In genomic region chr6:28838634-28839442, GRCh38 we compare ENCODE assay signal across 8 cellular contexts.
DNase-seq lines count a peak whose midpoint lies in the region; ATAC-seq, FAIRE-seq and TF ChIP-seq lines count a peak whose summit lies in the region.

No MANE protein-coding gene starts in this region.

- H3K27ac Mint-ChIP-seq in activated naive CD4-positive, alpha-beta T cell treated with anti-CD3 and anti-CD28 coated beads, Interleukin-2, amount 50 U/mL, for 24 hours = peak overlapping the region; percentile 98
- H3K27ac Mint-ChIP-seq in glutamatergic neuron (ENCODE audit: unreplicated experiment) = peak overlapping the region; percentile 95

- FAIRE-seq in G401.6 (lab: Jason Lieb, UNC) = peak; percentile 75

- peaks cover 16% of the 10 kb centered on the region for H3K4me1 Mint-ChIP-seq in activated naive CD4-positive, alpha-beta T cell treated with anti-CD3 and anti-CD28 coated beads, Interleukin-2, amount 50 U/mL, for 24 hours
- H3K4me1 Mint-ChIP-seq in glutamatergic neuron (ENCODE audit: low read depth, unreplicated experiment) = no peaks in the 10 kb centered on the region

- no peak for TF ChIP-seq EP300 in suprapubic skin (IDR thresholded peaks at IDR 0.05)

- peak overlapping the region; percentile 98 for H3K4me3 Mint-ChIP-seq in activated naive CD4-positive, alpha-beta T cell treated with anti-CD3 and anti-CD28 coated beads, Interleukin-2, amount 50 U/mL, for 24 hours
- peak overlapping the region; percentile 95 for H3K4me3 Mint-ChIP-seq in glutamatergic neuron (ENCODE audit: unreplicated experiment)

- peak overlapping the region; percentile 84 for H3K4me2 ChIP-seq in osteoblast (ENCODE audit: insufficient read depth, low read length)

- ATAC-seq in HG02571 (IDR thresholded peaks at IDR 0.05; ENCODE audit: unreplicated experiment) (peak; percentile 57), SK-N-SH treated with all-trans-retinoic acid at 6 μM for 48 hours (peak; percentile 85)

- TF ChIP-seq POLR2A in suprapubic skin (IDR thresholded peaks at IDR 0.05) = no peak

- TF ChIP-seq CTCF in glutamatergic neuron (IDR thresholded peaks at IDR 0.05; ENCODE audit: partially characterized antibody, unreplicated experiment) = peak; percentile 80
- TF ChIP-seq CTCF in osteoblast (IDR thresholded peaks at IDR 0.05; ENCODE audit: extremely low read depth, low read depth, low read length) = peak; percentile 72
- TF ChIP-seq CTCF in suprapubic skin (IDR thresholded peaks at IDR 0.05) = peak in 1 of 2 donors; percentile 50

- WGBS in suprapubic skin = under 1% methylated on average over 43 of the region's 43 CpGs

- H3K79me2 ChIP-seq in osteoblast (ENCODE audit: insufficient read depth, low read length) = no peaks in the 10 kb centered on the region

- H3K9me3 ChIP-seq in osteoblast (ENCODE audit: low read depth, low read length) (no peaks in the 10 kb centered on the region), suprapubic skin (no peaks in the 10 kb centered on the region)

- no peaks in the 10 kb centered on the region for H3K36me3 Mint-ChIP-seq in activated naive CD4-positive, alpha-beta T cell treated with anti-CD3 and anti-CD28 coated beads, Interleukin-2, amount 50 U/mL, for 24 hours
- no peaks in the 10 kb centered on the region for H3K36me3 Mint-ChIP-seq in glutamatergic neuron (ENCODE audit: unreplicated experiment)

- H3K27me3 ChIP-seq in osteoblast (ENCODE audit: insufficient read depth, low read length) (no peaks in the 10 kb centered on the region), suprapubic skin (peaks cover 20% of the 10 kb centered on the region)

- H3K36me3 ChIP-seq in osteoblast (ENCODE audit: insufficient read depth, low read length) (no peaks in the 10 kb centered on the region), suprapubic skin (no peaks in the 10 kb centered on the region)

- peaks cover 16% of the 10 kb centered on the region for H3K27me3 Mint-ChIP-seq in activated naive CD4-positive, alpha-beta T cell treated with anti-CD3 and anti-CD28 coated beads, Interleukin-2, amount 50 U/mL, for 24 hours
- H3K27me3 Mint-ChIP-seq in glutamatergic neuron (ENCODE audit: unreplicated experiment) = peaks cover 15% of the 10 kb centered on the region

- H2AFZ ChIP-seq in osteoblast (ENCODE audit: low read length) = peak overlapping the region; percentile 87

- H3K27ac ChIP-seq in osteoblast (ENCODE audit: low read depth, low read length) (peak overlapping the region; percentile 12), suprapubic skin (peak overlapping the region; percentile 34)

- H3K4me1 ChIP-seq in osteoblast (ENCODE audit: insufficient read depth, low read length) (peaks cover 5% of the 10 kb centered on the region), suprapubic skin (peaks cover 26% of the 10 kb centered on the region)

- peak overlapping the region; percentile 75 for H3K4me3 ChIP-seq in osteoblast (ENCODE audit: insufficient read depth, low read length)
- H3K4me3 ChIP-seq in suprapubic skin = peak overlapping the region; percentile 65

- no peaks in the 10 kb centered on the region for H4K20me1 ChIP-seq in osteoblast (ENCODE audit: insufficient read depth, low read length)

- DNase-seq in NCI-H1092 (lab: John Stamatoyannopoulos, UW) (peak; percentile 71), glutamatergic neuron (peak; percentile 93), osteoblast (ENCODE audit: insufficient read length, low spot score, missing footprints) (peak; percentile 93), suprapubic skin (ENCODE audit: low spot score in 2 of 2) (peak; percentile 85 to 86)

- H3K9me3 Mint-ChIP-seq in activated naive CD4-positive, alpha-beta T cell treated with anti-CD3 and anti-CD28 coated beads, Interleukin-2, amount 50 U/mL, for 24 hours = no peaks in the 10 kb centered on the region
- peaks cover 16% of the 10 kb centered on the region for H3K9me3 Mint-ChIP-seq in glutamatergic neuron (ENCODE audit: unreplicated experiment)

TF ChIP-seq in SK-N-SH treated with all-trans-retinoic acid at 6 μM for 48 hours, 23 proteins besides CTCF, POLR2A, EP300 and RAD21:
- TF ChIP-seq ISL1 (CRISPR knock-in tag; IDR thresholded peaks at IDR 0.05) (no peak), TCF4 (CRISPR knock-in tag; IDR thresholded peaks at IDR 0.05; ENCODE audit: borderline replicate concordance) (no peak), CSRNP3 (CRISPR knock-in tag; IDR thresholded peaks at IDR 0.05) (no peak), ARNTL (CRISPR knock-in tag; IDR thresholded peaks at IDR 0.05; ENCODE audit: borderline replicate concordance, low read depth) (no peak), BACH2 (CRISPR knock-in tag; IDR thresholded peaks at IDR 0.05; ENCODE audit: borderline replicate concordance) (no peak), ZFP30 (CRISPR knock-in tag; IDR thresholded peaks at IDR 0.05) (no peak), OSR1 (CRISPR knock-in tag; IDR thresholded peaks at IDR 0.05) (no peak)

Comparison
In these comparisons a context has a peak if more than half of its experiments do, and no peak if none do; other contexts are left out.
1. Peak in every context shown above with its lines: DNase-seq, ATAC-seq, H3K4me3 ChIP-seq and H3K27ac ChIP-seq.